Comparison of ENCODE assay signal across 1 cellular context in the genomic region with DNA sequence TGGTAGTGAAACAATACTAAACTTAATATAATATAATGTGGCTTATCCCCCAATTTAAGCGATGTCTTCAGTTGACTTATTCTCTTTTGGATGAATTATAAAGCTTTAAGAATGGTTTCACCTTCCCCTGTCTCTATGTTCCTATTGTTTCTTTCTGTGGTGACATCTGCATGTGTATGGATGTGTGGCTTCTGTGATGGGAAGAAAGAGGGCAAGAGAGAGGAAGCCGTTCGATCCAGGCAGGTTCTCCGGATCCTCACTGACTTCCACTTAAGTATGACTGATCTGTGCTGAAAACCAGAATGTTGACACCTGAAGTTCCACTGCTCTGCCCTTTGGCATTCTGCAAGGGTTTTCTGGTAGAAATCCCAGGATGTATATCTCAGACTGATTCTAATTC.
TF ChIP-seq lines count a peak whose summit lies in the region.

No MANE protein-coding gene starts in this region.

TF ChIP-seq in GM23338, 12 proteins besides CTCF, POLR2A, EP300 and RAD21:
- TF ChIP-seq, protein P1, sequence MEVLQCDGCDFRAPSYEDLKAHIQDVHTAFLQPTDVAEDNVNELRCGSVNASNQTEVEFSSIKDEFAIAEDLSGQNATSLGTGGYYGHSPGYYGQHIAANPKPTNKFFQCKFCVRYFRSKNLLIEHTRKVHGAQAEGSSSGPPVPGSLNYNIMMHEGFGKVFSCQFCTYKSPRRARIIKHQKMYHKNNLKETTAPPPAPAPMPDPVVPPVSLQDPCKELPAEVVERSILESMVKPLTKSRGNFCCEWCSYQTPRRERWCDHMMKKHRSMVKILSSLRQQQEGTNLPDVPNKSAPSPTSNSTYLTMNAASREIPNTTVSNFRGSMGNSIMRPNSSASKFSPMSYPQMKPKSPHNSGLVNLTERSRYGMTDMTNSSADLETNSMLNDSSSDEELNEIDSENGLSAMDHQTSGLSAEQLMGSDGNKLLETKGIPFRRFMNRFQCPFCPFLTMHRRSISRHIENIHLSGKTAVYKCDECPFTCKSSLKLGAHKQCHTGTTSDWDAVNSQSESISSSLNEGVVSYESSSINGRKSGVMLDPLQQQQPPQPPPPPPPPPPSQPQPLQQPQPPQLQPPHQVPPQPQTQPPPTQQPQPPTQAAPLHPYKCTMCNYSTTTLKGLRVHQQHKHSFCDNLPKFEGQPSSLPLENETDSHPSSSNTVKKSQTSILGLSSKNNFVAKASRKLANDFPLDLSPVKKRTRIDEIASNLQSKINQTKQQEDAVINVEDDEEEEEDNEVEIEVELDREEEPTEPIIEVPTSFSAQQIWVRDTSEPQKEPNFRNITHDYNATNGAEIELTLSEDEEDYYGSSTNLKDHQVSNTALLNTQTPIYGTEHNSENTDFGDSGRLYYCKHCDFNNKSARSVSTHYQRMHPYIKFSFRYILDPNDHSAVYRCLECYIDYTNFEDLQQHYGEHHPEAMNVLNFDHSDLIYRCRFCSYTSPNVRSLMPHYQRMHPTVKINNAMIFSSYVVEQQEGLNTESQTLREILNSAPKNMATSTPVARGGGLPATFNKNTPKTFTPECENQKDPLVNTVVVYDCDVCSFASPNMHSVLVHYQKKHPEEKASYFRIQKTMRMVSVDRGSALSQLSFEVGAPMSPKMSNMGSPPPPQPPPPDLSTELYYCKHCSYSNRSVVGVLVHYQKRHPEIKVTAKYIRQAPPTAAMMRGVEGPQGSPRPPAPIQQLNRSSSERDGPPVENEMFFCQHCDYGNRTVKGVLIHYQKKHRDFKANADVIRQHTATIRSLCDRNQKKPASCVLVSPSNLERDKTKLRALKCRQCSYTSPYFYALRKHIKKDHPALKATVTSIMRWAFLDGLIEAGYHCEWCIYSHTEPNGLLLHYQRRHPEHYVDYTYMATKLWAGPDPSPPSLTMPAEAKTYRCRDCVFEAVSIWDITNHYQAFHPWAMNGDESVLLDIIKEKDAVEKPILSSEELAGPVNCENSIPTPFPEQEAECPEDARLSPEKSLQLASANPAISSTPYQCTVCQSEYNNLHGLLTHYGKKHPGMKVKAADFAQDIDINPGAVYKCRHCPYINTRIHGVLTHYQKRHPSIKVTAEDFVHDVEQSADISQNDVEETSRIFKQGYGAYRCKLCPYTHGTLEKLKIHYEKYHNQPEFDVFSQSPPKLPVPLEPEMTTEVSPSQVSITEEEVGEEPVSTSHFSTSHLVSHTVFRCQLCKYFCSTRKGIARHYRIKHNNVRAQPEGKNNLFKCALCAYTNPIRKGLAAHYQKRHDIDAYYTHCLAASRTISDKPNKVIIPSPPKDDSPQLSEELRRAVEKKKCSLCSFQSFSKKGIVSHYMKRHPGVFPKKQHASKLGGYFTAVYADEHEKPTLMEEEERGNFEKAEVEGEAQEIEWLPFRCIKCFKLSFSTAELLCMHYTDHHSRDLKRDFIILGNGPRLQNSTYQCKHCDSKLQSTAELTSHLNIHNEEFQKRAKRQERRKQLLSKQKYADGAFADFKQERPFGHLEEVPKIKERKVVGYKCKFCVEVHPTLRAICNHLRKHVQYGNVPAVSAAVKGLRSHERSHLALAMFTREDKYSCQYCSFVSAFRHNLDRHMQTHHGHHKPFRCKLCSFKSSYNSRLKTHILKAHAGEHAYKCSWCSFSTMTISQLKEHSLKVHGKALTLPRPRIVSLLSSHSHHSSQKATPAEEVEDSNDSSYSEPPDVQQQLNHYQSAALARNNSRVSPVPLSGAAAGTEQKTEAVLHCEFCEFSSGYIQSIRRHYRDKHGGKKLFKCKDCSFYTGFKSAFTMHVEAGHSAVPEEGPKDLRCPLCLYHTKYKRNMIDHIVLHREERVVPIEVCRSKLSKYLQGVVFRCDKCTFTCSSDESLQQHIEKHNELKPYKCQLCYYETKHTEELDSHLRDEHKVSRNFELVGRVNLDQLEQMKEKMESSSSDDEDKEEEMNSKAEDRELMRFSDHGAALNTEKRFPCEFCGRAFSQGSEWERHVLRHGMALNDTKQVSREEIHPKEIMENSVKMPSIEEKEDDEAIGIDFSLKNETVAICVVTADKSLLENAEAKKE (CRISPR knock-in tag; IDR thresholded peaks at IDR 0.05): peak; percentile 47; the same call in 1 of the 2 replicates
- TF ChIP-seq JUNB (IDR thresholded peaks at IDR 0.05; ENCODE audit: unreplicated experiment): no peak
- TF ChIP-seq EZH2 (IDR thresholded peaks at IDR 0.05; ENCODE audit: low read depth, unreplicated experiment): no peak
